ENCODE assay signal across 2 cellular contexts in genomic region chr7:41648506-41648905, GRCh38.
TF ChIP-seq lines count a peak whose summit lies in the region.

No MANE protein-coding gene starts in this region.

TF ChIP-seq in SK-N-SH treated with all-trans-retinoic acid at 6 μM for 48 hours, 23 proteins besides CTCF, POLR2A, EP300 and RAD21 (continued from another document):
- TF ChIP-seq ZNF565 (CRISPR knock-in tag; conservative IDR thresholded peaks at IDR 0.05; ENCODE audit: low read depth), result no peak
- TF ChIP-seq TCF4 (CRISPR knock-in tag; IDR thresholded peaks at IDR 0.05; ENCODE audit: borderline replicate concordance), result no peak
- TF ChIP-seq RARB (CRISPR knock-in tag; IDR thresholded peaks at IDR 0.05), result no peak
- TF ChIP-seq ZFP30 (CRISPR knock-in tag; IDR thresholded peaks at IDR 0.05), result no peak
- no peak for TF ChIP-seq POU6F1 (CRISPR knock-in tag; IDR thresholded peaks at IDR 0.05; ENCODE audit: borderline replicate concordance, low read depth)
- no peak for TF ChIP-seq ESRRG (CRISPR knock-in tag; IDR thresholded peaks at IDR 0.05)
- TF ChIP-seq OSR1 (CRISPR knock-in tag; IDR thresholded peaks at IDR 0.05), result no peak
- TF ChIP-seq BACH2 (CRISPR knock-in tag; IDR thresholded peaks at IDR 0.05; ENCODE audit: borderline replicate concordance), result no peak
- no peak for TF ChIP-seq PPARA (CRISPR knock-in tag; IDR thresholded peaks at IDR 0.05; ENCODE audit: borderline replicate concordance)
- TF ChIP-seq TOX (CRISPR knock-in tag; IDR thresholded peaks at IDR 0.05; ENCODE audit: borderline replicate concordance), result no peak; the same call in 1 of the 2 replicates
- no peak for TF ChIP-seq CSDC2 (CRISPR knock-in tag; IDR thresholded peaks at IDR 0.05)
- TF ChIP-seq ZNF70 (CRISPR knock-in tag; IDR thresholded peaks at IDR 0.05), result no peak

TF ChIP-seq in SK-N-SH, 30 proteins besides CTCF, POLR2A, EP300 and RAD21 (continued from another document):
- TF ChIP-seq, protein P1, sequence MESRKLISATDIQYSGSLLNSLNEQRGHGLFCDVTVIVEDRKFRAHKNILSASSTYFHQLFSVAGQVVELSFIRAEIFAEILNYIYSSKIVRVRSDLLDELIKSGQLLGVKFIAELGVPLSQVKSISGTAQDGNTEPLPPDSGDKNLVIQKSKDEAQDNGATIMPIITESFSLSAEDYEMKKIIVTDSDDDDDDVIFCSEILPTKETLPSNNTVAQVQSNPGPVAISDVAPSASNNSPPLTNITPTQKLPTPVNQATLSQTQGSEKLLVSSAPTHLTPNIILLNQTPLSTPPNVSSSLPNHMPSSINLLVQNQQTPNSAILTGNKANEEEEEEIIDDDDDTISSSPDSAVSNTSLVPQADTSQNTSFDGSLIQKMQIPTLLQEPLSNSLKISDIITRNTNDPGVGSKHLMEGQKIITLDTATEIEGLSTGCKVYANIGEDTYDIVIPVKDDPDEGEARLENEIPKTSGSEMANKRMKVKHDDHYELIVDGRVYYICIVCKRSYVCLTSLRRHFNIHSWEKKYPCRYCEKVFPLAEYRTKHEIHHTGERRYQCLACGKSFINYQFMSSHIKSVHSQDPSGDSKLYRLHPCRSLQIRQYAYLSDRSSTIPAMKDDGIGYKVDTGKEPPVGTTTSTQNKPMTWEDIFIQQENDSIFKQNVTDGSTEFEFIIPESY (IDR thresholded peaks at IDR 0.05; ENCODE audit: borderline replicate concordance, low read depth), result no peak
- no peak for TF ChIP-seq MXI1 (IDR thresholded peaks at IDR 0.05; ENCODE audit: low read depth, low read length)
- TF ChIP-seq FOSL2 (IDR thresholded peaks at IDR 0.05; ENCODE audit: borderline replicate concordance, low read depth), result no peak
- TF ChIP-seq MAX (IDR thresholded peaks at IDR 0.05; ENCODE audit: low read depth), result no peak
- TF ChIP-seq FOXM1 (IDR thresholded peaks at IDR 0.05; ENCODE audit: low read depth), result no peak
- no peak for TF ChIP-seq SIN3A (IDR thresholded peaks at IDR 0.05; ENCODE audit: borderline replicate concordance, low read depth, low read length)
- TF ChIP-seq RFX5 (IDR thresholded peaks at IDR 0.05; ENCODE audit: low read length), result no peak
- no peak for TF ChIP-seq FOXJ3 (CRISPR knock-in tag; IDR thresholded peaks at IDR 0.05)
- no peak for TF ChIP-seq POLR2AphosphoS5 (IDR thresholded peaks at IDR 0.05; ENCODE audit: low read depth, low read length)
